ENCODE assay signal across 13 cellular contexts in the genomic region with DNA sequence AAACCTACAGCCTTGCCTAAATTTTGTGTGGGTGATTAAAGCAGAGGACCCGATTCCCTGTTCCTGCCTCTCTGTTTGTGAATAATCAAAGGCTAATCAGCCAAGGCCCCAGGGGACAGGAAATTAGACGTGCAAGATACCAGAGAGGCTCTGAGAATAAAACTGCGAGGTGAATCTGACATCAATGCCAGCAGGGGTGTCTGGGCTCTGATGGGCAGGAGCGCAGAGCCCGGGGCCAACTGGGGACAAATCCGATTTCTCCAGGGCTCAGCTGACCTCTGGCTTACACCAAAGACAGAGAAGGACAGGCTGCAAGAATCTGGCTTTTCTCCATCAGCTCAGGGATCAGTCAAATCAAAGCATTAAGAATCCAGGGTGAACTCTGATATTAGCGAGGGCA.
DNase-seq lines count a peak whose midpoint lies in the region; TF ChIP-seq lines count a peak whose summit lies in the region.
"Had no signal": no experiment of that assay in that cellular context is flagged by ENCODE, and none has a peak within 500 bp of the region (broad histone marks: within the 10 kb centered on the region; RNA-seq: fewer than 3 reads in every experiment).

No MANE protein-coding gene starts in this region.

- H3K9ac ChIP-seq in BLaER1 (0 out of 2 replicates have a peak overlapping the region, but pooled peaks have one; percentile 1), HUES48 (ENCODE audit: low read depth, low read length) (no peak overlapping the region)
- H3K9ac ChIP-seq: KMS-11 had no signal

- H3K9me3 ChIP-seq in BLaER1 (no peaks in the 10 kb centered on the region), HUES48 (ENCODE audit: control insufficient read depth, insufficient read depth, low read length) (no peaks in the 10 kb centered on the region), esophagus muscularis mucosa (no peaks in the 10 kb centered on the region), neutrophil (no peaks in the 10 kb centered on the region)
- H3K9me3 ChIP-seq: stomach had no signal

- TF ChIP-seq CTCF in esophagus muscularis mucosa (IDR thresholded peaks at IDR 0.05) (no peak), neutrophil (IDR thresholded peaks at IDR 0.05) (no peak)

- peaks cover 87% of the 10 kb centered on the region for H3K4me1 ChIP-seq in BLaER1
- peaks cover 16% of the 10 kb centered on the region for H3K4me1 ChIP-seq in HUES48 (ENCODE audit: control insufficient read depth, insufficient read depth, low read length)
- peaks cover 25 to 62% (median 55%) of the 10 kb centered on the region in 4 donors for H3K4me1 ChIP-seq in esophagus muscularis mucosa
- peaks cover 34 to 36% of the 10 kb centered on the region in 2 experiments for H3K4me1 ChIP-seq in neutrophil (ENCODE audit: control insufficient read depth in 1 of 2, insufficient read depth in 1 of 2, low read depth in 1 of 2, low read length in 1 of 2)

- DNase-seq in esophagus muscularis mucosa (ENCODE audit: extremely low spot score): no peak
- DNase-seq in putamen (ENCODE audit: low spot score): no peak
- no peak for DNase-seq in SKM-1 treated with dmso at 0.1 percent for 144 hours (lab: John Stamatoyannopoulos, UW; ENCODE audit: unreplicated experiment)
- DNase-seq in HEK293T (ENCODE audit: extremely low spot score): no peak
- DNase-seq in activated CD4-positive, alpha-beta T cell treated with anti-CD3 and anti-CD28 coated beads, Interleukin-2, amount 50 U/mL, for 4 hours: no peak
- DNase-seq: GDM1, naive B cell, NCI-H524 treated with DMSO at 0.1 percent for 48 hours, stomach had no signal

- H3K4me2 ChIP-seq in BLaER1: peak overlapping the region; percentile 29
- H3K4me2 ChIP-seq: KMS-11 had no signal

- TF ChIP-seq POLR2A in esophagus muscularis mucosa (IDR thresholded peaks at IDR 0.05; ENCODE audit: low read depth): no peak

- H3K27ac ChIP-seq in BLaER1: peak overlapping the region; percentile 33; the same call in 1 of the 2 replicates
- H3K27ac ChIP-seq in HUES48 (ENCODE audit: low read depth, low read length): peak overlapping the region; percentile 45
- peak overlapping the region; percentile 42 to 74 (median 65) for H3K27ac ChIP-seq in esophagus muscularis mucosa (replicated peaks in 1 of 4)
- H3K27ac ChIP-seq in neutrophil: peak overlapping the region; percentile 77
- H3K27ac ChIP-seq: KMS-11 had no signal

- 49% methylated on average over 7 of the region's 7 CpGs for WGBS in esophagus muscularis mucosa

- no peak for TF ChIP-seq EP300 in esophagus muscularis mucosa (IDR thresholded peaks at IDR 0.05)

- CTCF ChIA-PET in HEK293T (lab: Yijun Ruan, JAX): no interaction called here

- H3K36me3 ChIP-seq in BLaER1: peaks cover 22% of the 10 kb centered on the region; the same call in 1 of the 2 replicates
- no peaks in the 10 kb centered on the region for H3K36me3 ChIP-seq in HUES48 (ENCODE audit: control insufficient read depth, insufficient read depth, low read length)
- no peaks in the 10 kb centered on the region for H3K36me3 ChIP-seq in esophagus muscularis mucosa
- H3K36me3 ChIP-seq in neutrophil: no peaks in the 10 kb centered on the region
- H3K36me3 ChIP-seq: stomach had no signal

- POLR2A ChIA-PET in HEK293T (lab: Yijun Ruan, JAX): no interaction called here

- H3K4me3 ChIP-seq in BLaER1: no peak overlapping the region
- no peak overlapping the region for H3K4me3 ChIP-seq in HUES48 (ENCODE audit: low read depth, low read length)
- H3K4me3 ChIP-seq in esophagus muscularis mucosa: no peak overlapping the region
- no peak overlapping the region for H3K4me3 ChIP-seq in neutrophil (ENCODE audit: low read depth in 1 of 2, low read length in 1 of 2)
- H3K4me3 ChIP-seq: stomach had no signal

- peaks cover 98% of the 10 kb centered on the region for H4K20me1 ChIP-seq in BLaER1

- intact Hi-C loops in esophagus muscularis mucosa (cut with DNase I): no loop called here

- no peaks in the 10 kb centered on the region for H3K27me3 ChIP-seq in BLaER1
- H3K27me3 ChIP-seq in HUES48 (ENCODE audit: control insufficient read depth, insufficient read depth, low read length): no peaks in the 10 kb centered on the region
- H3K27me3 ChIP-seq in esophagus muscularis mucosa: no peaks in the 10 kb centered on the region
- H3K27me3 ChIP-seq in neutrophil: no peaks in the 10 kb centered on the region
- H3K27me3 ChIP-seq: stomach had no signal

TF ChIP-seq in HEK293T, 16 proteins besides CTCF, POLR2A, EP300 and RAD21:
- TF ChIP-seq ZNF384 (IDR thresholded peaks at IDR 0.05) (no peak), FOXK2 (IDR thresholded peaks at IDR 0.05) (no peak)
